Comparison of ENCODE assay signal across 19 cellular contexts in the genomic region with DNA sequence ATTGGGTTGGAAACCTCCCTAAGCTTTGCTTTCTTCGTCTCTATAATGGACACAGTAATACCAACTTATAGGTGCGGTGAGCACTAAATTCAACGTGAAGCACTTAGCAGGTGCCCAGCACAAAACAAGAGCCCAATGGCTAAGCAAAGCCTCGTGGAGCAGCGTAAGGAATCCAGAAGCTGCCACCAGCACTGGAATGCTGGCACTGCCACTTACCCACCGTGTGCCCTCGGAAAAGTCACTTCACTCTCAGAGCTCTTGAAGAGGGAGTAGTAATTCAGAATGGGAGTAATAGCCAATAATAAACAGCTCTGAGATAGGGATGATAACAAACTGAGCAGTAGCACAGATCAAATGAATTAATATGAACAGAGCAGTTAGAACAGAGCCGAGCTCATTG. TPM values are rescaled to one million over a fixed set of nuclear protein-coding genes. Genes with fewer than 3 reads are reported as not detected.
DNase-seq lines count a peak whose midpoint lies in the region; ATAC-seq and TF ChIP-seq lines count a peak whose summit lies in the region.
"Had no signal": no experiment of that assay in that cellular context is flagged by ENCODE, and none has a peak within 500 bp of the region (broad histone marks: within the 10 kb centered on the region; RNA-seq: fewer than 3 reads in every experiment).

No MANE protein-coding gene starts in this region.

- DNase-seq in IMR-90 (no peak), heart left ventricle (no peak), right cardiac atrium (peak in 1 of 3 donors; percentile 29), suprapubic skin (ENCODE audit: low spot score in 2 of 2) (no peak), KBM-7 (no peak), D341Med (ENCODE audit: low spot score) (no peak), breast epithelium (ENCODE audit: low spot score in 2 of 2) (no peak)
- DNase-seq: CD4-positive, CD25-positive, alpha-beta regulatory T cell; H7; MM.1S; NCI-H1694; NCI-H2029 treated with DMSO at 0.1 percent for 48 hours; NCI-H2227 treated with DMSO at 0.1 percent for 48 hours; NCI-H69; RPMI8226; SHP77 treated with DMSO at 0.1 percent for 48 hours had no signal

- no peak overlapping the region for H3K14ac ChIP-seq in IMR-90 (replicated peaks; ENCODE audit: low read depth, low read length)

- no peak overlapping the region for H2BK15ac ChIP-seq in IMR-90 (ENCODE audit: low read depth, low read length)

- intact Hi-C loops in IMR-90 (cut with micrococcal nuclease): loop anchor here (5.0 kb wide), 1 partner anchor 723 kb away; no protein-coding TSS in a partner anchor
- intact Hi-C loops in heart left ventricle (cut with DNase I): no loop called here
- intact Hi-C loops in right cardiac atrium (cut with DNase I): no loop called here
- intact Hi-C loops in breast epithelium (cut with DNase I; ENCODE audit: low total_unique reads): no loop called here

- peaks cover 51% of the 10 kb centered on the region for H4K20me1 ChIP-seq in IMR-90 (ENCODE audit: insufficient read depth, low read length)

- no peak for TF ChIP-seq RAD21 in IMR-90 (IDR thresholded peaks at IDR 0.05; ENCODE audit: low read length)

- peak overlapping the region; percentile 28 for H2BK5ac ChIP-seq in IMR-90 (ENCODE audit: low read depth, low read length, poor library complexity, severe bottlenecking)

- H4K91ac ChIP-seq in IMR-90 (ENCODE audit: insufficient read depth, low read depth, low read length): no peak overlapping the region

- TF ChIP-seq EP300 in suprapubic skin (IDR thresholded peaks at IDR 0.05): no peak

- H3K27me3 ChIP-seq in IMR-90 (ENCODE audit: control insufficient read depth, insufficient read depth, low read length) (no peaks in the 10 kb centered on the region), heart left ventricle (no peaks in the 10 kb centered on the region), right cardiac atrium (ENCODE audit: control insufficient read depth, insufficient read depth) (no peaks in the 10 kb centered on the region), suprapubic skin (no peaks in the 10 kb centered on the region), breast epithelium (no peaks in the 10 kb centered on the region)
- H3K27me3 ChIP-seq: BLaER1 had no signal

- no peak for TF ChIP-seq CTCF in IMR-90 (conservative IDR thresholded peaks at IDR 0.05; ENCODE audit: low read depth, low read length)
- no peak for TF ChIP-seq CTCF in heart left ventricle (IDR thresholded peaks at IDR 0.05)
- no peak for TF ChIP-seq CTCF in suprapubic skin (IDR thresholded peaks at IDR 0.05)
- TF ChIP-seq CTCF in breast epithelium (IDR thresholded peaks at IDR 0.05): no peak

- H3K4me2 ChIP-seq in IMR-90 (ENCODE audit: low read depth, low read length): no peak overlapping the region
- H3K4me2 ChIP-seq: BLaER1, KMS-11 had no signal

- no peak overlapping the region for H2AFZ ChIP-seq in IMR-90 (replicated peaks; ENCODE audit: low read length, poor library complexity)
- H2AFZ ChIP-seq: GM23248 had no signal

- H3K56ac ChIP-seq in IMR-90 (ENCODE audit: extremely low read depth, insufficient read depth, low read length): no peak overlapping the region

- CTCF ChIA-PET in IMR-90 (lab: Yijun Ruan, JAX): no interaction called here

- H2AK5ac ChIP-seq in IMR-90 (ENCODE audit: low read depth, low read length): no peak overlapping the region

- peaks cover 11% of the 10 kb centered on the region for H3K9me1 ChIP-seq in IMR-90 (ENCODE audit: insufficient read depth, low read length)

- H3K9me3 ChIP-seq in IMR-90 (ENCODE audit: control insufficient read depth, insufficient read depth, low read length) (peaks cover 4% of the 10 kb centered on the region; the same call in 1 of the 2 replicates), heart left ventricle (peaks cover 0 to 15% (median 0%) of the 10 kb centered on the region in 12 donors), right cardiac atrium (ENCODE audit: control insufficient read depth, low read length) (peaks cover 4% of the 10 kb centered on the region), suprapubic skin (peaks cover 6% of the 10 kb centered on the region), breast epithelium (no peaks in the 10 kb centered on the region)

- peaks cover 46% of the 10 kb centered on the region for H3K36me3 ChIP-seq in IMR-90 (ENCODE audit: control insufficient read depth, insufficient read depth, low read length)
- peaks cover 0 to 64% (median 42%) of the 10 kb centered on the region in 9 donors for H3K36me3 ChIP-seq in heart left ventricle
- peaks cover 42% of the 10 kb centered on the region for H3K36me3 ChIP-seq in suprapubic skin
- H3K36me3 ChIP-seq in breast epithelium: no peaks in the 10 kb centered on the region

- 0 out of 2 replicates have a peak, but pooled peaks cover 3% of the 10 kb centered on the region for H3K4me1 ChIP-seq in IMR-90 (ENCODE audit: control insufficient read depth, insufficient read depth, low read length)
- H3K4me1 ChIP-seq in heart left ventricle: peaks cover 0 to 36% (median 6%) of the 10 kb centered on the region in 12 donors
- no peaks in the 10 kb centered on the region for H3K4me1 ChIP-seq in right cardiac atrium (ENCODE audit: control insufficient read depth, insufficient read depth, low read length)
- H3K4me1 ChIP-seq in suprapubic skin: peaks cover 40% of the 10 kb centered on the region
- no peaks in the 10 kb centered on the region for H3K4me1 ChIP-seq in breast epithelium
- H3K4me1 ChIP-seq: BLaER1 had no signal

- H3K18ac ChIP-seq in IMR-90 (ENCODE audit: low read depth, low read length): no peak overlapping the region

- BruUV-seq in IMR-90 (replicated peaks; lab: Mats Ljungman, UMichigan): no TSS peak

- dilution Hi-C loops in IMR-90 (cut with HindIII; ENCODE audit: low sequenced_read_pairs, unreplicated experiment): no loop called here

- no peak overlapping the region for H4K8ac ChIP-seq in IMR-90 (ENCODE audit: low read depth in 2 of 2, low read length in 2 of 2)

- POLR2A ChIA-PET in IMR-90 (lab: Charles Lee; ENCODE audit: unreplicated experiment): no interaction called here

- no peak overlapping the region for H4K5ac ChIP-seq in IMR-90 (ENCODE audit: low read depth, low read length)

- H2BK120ac ChIP-seq in IMR-90 (ENCODE audit: low read depth, low read length): no peak overlapping the region

- H3K79me1 ChIP-seq in IMR-90 (ENCODE audit: low read depth in 1 of 2, low read length in 2 of 2): peaks cover 34 to 85% of the 10 kb centered on the region in 2 experiments

- in situ Hi-C loops in IMR-90 (cut with MboI; ENCODE audit: low sequenced_read_pairs) (no loop called here), KBM-7 (cut with MboI; ENCODE audit: low pct_unique_long_range_greater_than_20kb, low sequenced_read_pairs) (no loop called here)

- H3K4me3 ChIP-seq in IMR-90 (ENCODE audit: insufficient read depth, low read depth, low read length) (no peak overlapping the region), heart left ventricle (no peak overlapping the region), right cardiac atrium (ENCODE audit: low read length) (no peak overlapping the region), suprapubic skin (no peak overlapping the region), breast epithelium (no peak overlapping the region)
- H3K4me3 ChIP-seq: BLaER1, GM23248 had no signal

- no peak overlapping the region for H3K4ac ChIP-seq in IMR-90 (ENCODE audit: low read depth, low read length)

- H2AK9ac ChIP-seq in IMR-90 (replicated peaks; ENCODE audit: low read depth, low read length, poor library complexity): no peak overlapping the region

- no peak; the same call in 1 of the 2 replicates for ATAC-seq in IMR-90 (ENCODE audit: low read depth)
- peak; percentile 45 to 72 (median 63) for ATAC-seq in heart left ventricle
- peak; percentile 17 to 52 for ATAC-seq in right cardiac atrium

- H3K9ac ChIP-seq in IMR-90 (ENCODE audit: low read depth, low read length): no peak overlapping the region
- H3K9ac ChIP-seq: BLaER1, GM23248, KMS-11 had no signal

- TF ChIP-seq POLR2A in IMR-90 (IDR thresholded peaks at IDR 0.05; ENCODE audit: low read depth, low read length): no peak
- no peak for TF ChIP-seq POLR2A in heart left ventricle (IDR thresholded peaks at IDR 0.05)
- no peak for TF ChIP-seq POLR2A in suprapubic skin (IDR thresholded peaks at IDR 0.05)
- TF ChIP-seq POLR2A in breast epithelium (IDR thresholded peaks at IDR 0.05): no peak

- no peak overlapping the region for H2BK20ac ChIP-seq in IMR-90 (ENCODE audit: low read depth, low read length)

- 92% methylated on average over 2 of the region's 8 CpGs; no CpG with 5 or more reads in 1 of the 2 experiments for WGBS in IMR-90 (ENCODE audit: extremely low coverage in 2 of 2, insufficient read length in 1 of 2), 2 experiments
- 62 to 79% (median 70%) methylated on average over 8 of the region's 8 CpGs for WGBS in heart left ventricle, 4 donors
- WGBS in right cardiac atrium: 82% methylated on average over 8 of the region's 8 CpGs
- WGBS in suprapubic skin: 83% methylated on average over 8 of the region's 8 CpGs

- H3K27ac ChIP-seq in IMR-90 (ENCODE audit: insufficient read depth, low read length): no peak overlapping the region
- peak overlapping the region in 7 of 12 donors; percentile 10 to 67 (median 24) for H3K27ac ChIP-seq in heart left ventricle
- H3K27ac ChIP-seq in right cardiac atrium (ENCODE audit: low read length): peak overlapping the region; percentile 42
- peak overlapping the region; percentile 66 for H3K27ac ChIP-seq in suprapubic skin
- H3K27ac ChIP-seq in breast epithelium: no peak overlapping the region
- H3K27ac ChIP-seq: BLaER1, GM23248, KMS-11 had no signal

- no peak overlapping the region for H3K23ac ChIP-seq in IMR-90 (ENCODE audit: low read depth, low read length)

TF ChIP-seq in IMR-90, 13 proteins besides CTCF, POLR2A, EP300 and RAD21 (continues in another document):
- TF ChIP-seq RCOR1 (IDR thresholded peaks at IDR 0.05; ENCODE audit: insufficient replicate concordance, low read length) (no peak), BHLHE40 (IDR thresholded peaks at IDR 0.05; ENCODE audit: low read depth, low read length) (no peak), MAFK (IDR thresholded peaks at IDR 0.05; ENCODE audit: low read depth, low read length) (no peak)
- TF ChIP-seq, protein P1, sequence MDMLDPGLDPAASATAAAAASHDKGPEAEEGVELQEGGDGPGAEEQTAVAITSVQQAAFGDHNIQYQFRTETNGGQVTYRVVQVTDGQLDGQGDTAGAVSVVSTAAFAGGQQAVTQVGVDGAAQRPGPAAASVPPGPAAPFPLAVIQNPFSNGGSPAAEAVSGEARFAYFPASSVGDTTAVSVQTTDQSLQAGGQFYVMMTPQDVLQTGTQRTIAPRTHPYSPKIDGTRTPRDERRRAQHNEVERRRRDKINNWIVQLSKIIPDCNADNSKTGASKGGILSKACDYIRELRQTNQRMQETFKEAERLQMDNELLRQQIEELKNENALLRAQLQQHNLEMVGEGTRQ (IDR thresholded peaks at IDR 0.05; ENCODE audit: low read depth, low read length): no peak

RNA-seq across cellular contexts. Expression of gene DAP, which starts 16.4 kb away (rescaled TPM):
- total RNA-seq in IMR-90 (2012; rRNA removed) (44.4 and 49.6 TPM in 2 replicates), heart left ventricle (10 to 100 TPM; 24.3 to 61.6 (median 28.5) TPM), right cardiac atrium (10 to 100 TPM; 49.3 to 77.0 (median 61.5) TPM), suprapubic skin (10 to 100 TPM; 37.8 to 71.7 (median 56.4) TPM), breast epithelium (10 to 100 TPM; 60.8 to 63.8 (median 61.9) TPM)
- polyA plus RNA-seq in IMR-90 (2012; rRNA removed) (152 and 189 TPM in 2 replicates), heart left ventricle (10 to 100 TPM; 13.8 to 45.8 TPM), right cardiac atrium (43.2 TPM)
- polyA plus RNA-seq in IMR-90 (2012; cell fraction: cytosol; rRNA removed): 160 and 237 TPM in 2 replicates
- 88.2 and 89.8 TPM in 2 replicates for polyA plus RNA-seq in IMR-90 (2012; cell fraction: nucleus; rRNA removed; ENCODE audit: low replicate concordance)

Comparison
In these comparisons a context has a peak if more than half of its experiments do, and no peak if none do; other contexts are left out.
1. H3K27ac ChIP-seq: peak in heart left ventricle (7 of 12), right cardiac atrium (single experiment) and suprapubic skin (single experiment); none in IMR-90 (single experiment) and breast epithelium (0 of 2).